ENCODE assay signal across 1 cellular context in genomic region chr5:154756203-154756870, GRCh38.
TF ChIP-seq lines count a peak whose summit lies in the region.

No MANE protein-coding gene starts in this region.

TF ChIP-seq in HepG2, 621 proteins besides CTCF, POLR2A, EP300 and RAD21 (continued from another document and continues in another):
- TF ChIP-seq BRCA1 (CRISPR knock-in tag; IDR thresholded peaks at IDR 0.05) (no peak), UBTF (CRISPR knock-in tag; IDR thresholded peaks at IDR 0.05) (no peak; the same call in 1 of the 2 replicates), ARNTL (CRISPR knock-in tag; IDR thresholded peaks at IDR 0.05) (no peak), HNRNPLL (IDR thresholded peaks at IDR 0.05; ENCODE audit: low read depth, low read length, poor library complexity, severe bottlenecking) (peak; percentile 42), ZEB1 (IDR thresholded peaks at IDR 0.05; ENCODE audit: insufficient replicate concordance, low read depth) (no peak), KLF11 (CRISPR knock-in tag; IDR thresholded peaks at IDR 0.05) (no peak), ZNF724P (CRISPR knock-in tag; IDR thresholded peaks at IDR 0.05; ENCODE audit: borderline replicate concordance) (no peak), PAX8 (CRISPR knock-in tag; IDR thresholded peaks at IDR 0.05; ENCODE audit: borderline replicate concordance) (0 out of 2 replicates have a peak, but pooled peaks have one; percentile 54), ZNF160 (CRISPR knock-in tag; IDR thresholded peaks at IDR 0.05) (0 out of 2 replicates have a peak, but pooled peaks have one; percentile 20), U2AF1 (optimal IDR thresholded peaks at IDR 0.05; ENCODE audit: low read depth, low read length) (peak; percentile 27), ZNF879 (CRISPR knock-in tag; IDR thresholded peaks at IDR 0.05) (0 out of 2 replicates have a peak, but pooled peaks have one; percentile 53), ZNF234 (CRISPR knock-in tag; conservative IDR thresholded peaks at IDR 0.05) (0 out of 2 replicates have a peak, but pooled peaks have one; percentile 38), MYC (CRISPR knock-in tag; IDR thresholded peaks at IDR 0.05; ENCODE audit: borderline replicate concordance) (no peak; the same call in 1 of the 2 replicates), FLYWCH1 (CRISPR knock-in tag; IDR thresholded peaks at IDR 0.05) (no peak), ELF1 (CRISPR knock-in tag; IDR thresholded peaks at IDR 0.05) (no peak), ZC3H4 (CRISPR knock-in tag; IDR thresholded peaks at IDR 0.05; ENCODE audit: borderline replicate concordance) (no peak), ZNF547 (CRISPR knock-in tag; IDR thresholded peaks at IDR 0.05) (peak; percentile 56; the same call in 1 of the 2 replicates), CCDC6 (CRISPR knock-in tag; IDR thresholded peaks at IDR 0.05) (peak; percentile 12; the same call in 1 of the 2 replicates), ZNF446 (CRISPR knock-in tag; IDR thresholded peaks at IDR 0.05) (0 out of 2 replicates have a peak, but pooled peaks have one; percentile 14), ZMAT5 (CRISPR knock-in tag; IDR thresholded peaks at IDR 0.05; ENCODE audit: borderline replicate concordance, low read depth) (no peak), RBM39 (IDR thresholded peaks at IDR 0.05; ENCODE audit: low read depth, low read length, poor library complexity, severe bottlenecking) (peak; percentile 56), ZNF329 (CRISPR knock-in tag; IDR thresholded peaks at IDR 0.05; ENCODE audit: low read depth) (no peak), SMYD3 (CRISPR knock-in tag; IDR thresholded peaks at IDR 0.05) (no peak), ATF2 (CRISPR knock-in tag; IDR thresholded peaks at IDR 0.05) (no peak), ZNF274 (CRISPR knock-in tag; IDR thresholded peaks at IDR 0.05) (peak; percentile 67; the same call in 1 of the 2 replicates), ZNF740 (CRISPR knock-in tag; IDR thresholded peaks at IDR 0.05) (peak; percentile 63; the same call in 1 of the 2 replicates), ZMYM3 (CRISPR knock-in tag; IDR thresholded peaks at IDR 0.05) (0 out of 2 replicates have a peak, but pooled peaks have one; percentile 33), ARID4A (CRISPR knock-in tag; IDR thresholded peaks at IDR 0.05; ENCODE audit: borderline replicate concordance) (peak; percentile 35; the same call in 1 of the 2 replicates), ZNF781 (CRISPR knock-in tag; IDR thresholded peaks at IDR 0.05; ENCODE audit: borderline replicate concordance, not compliant biosample characterization) (peak; percentile 77), TBX3 (IDR thresholded peaks at IDR 0.05; ENCODE audit: borderline replicate concordance) (no peak), FOSL2 (CRISPR knock-in tag; IDR thresholded peaks at IDR 0.05) (no peak)
- TF ChIP-seq, protein P1, sequence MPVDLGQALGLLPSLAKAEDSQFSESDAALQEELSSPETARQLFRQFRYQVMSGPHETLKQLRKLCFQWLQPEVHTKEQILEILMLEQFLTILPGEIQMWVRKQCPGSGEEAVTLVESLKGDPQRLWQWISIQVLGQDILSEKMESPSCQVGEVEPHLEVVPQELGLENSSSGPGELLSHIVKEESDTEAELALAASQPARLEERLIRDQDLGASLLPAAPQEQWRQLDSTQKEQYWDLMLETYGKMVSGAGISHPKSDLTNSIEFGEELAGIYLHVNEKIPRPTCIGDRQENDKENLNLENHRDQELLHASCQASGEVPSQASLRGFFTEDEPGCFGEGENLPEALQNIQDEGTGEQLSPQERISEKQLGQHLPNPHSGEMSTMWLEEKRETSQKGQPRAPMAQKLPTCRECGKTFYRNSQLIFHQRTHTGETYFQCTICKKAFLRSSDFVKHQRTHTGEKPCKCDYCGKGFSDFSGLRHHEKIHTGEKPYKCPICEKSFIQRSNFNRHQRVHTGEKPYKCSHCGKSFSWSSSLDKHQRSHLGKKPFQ (CRISPR knock-in tag; IDR thresholded peaks at IDR 0.05; ENCODE audit: insufficient replicate concordance), result no peak
- TF ChIP-seq, protein P2, sequence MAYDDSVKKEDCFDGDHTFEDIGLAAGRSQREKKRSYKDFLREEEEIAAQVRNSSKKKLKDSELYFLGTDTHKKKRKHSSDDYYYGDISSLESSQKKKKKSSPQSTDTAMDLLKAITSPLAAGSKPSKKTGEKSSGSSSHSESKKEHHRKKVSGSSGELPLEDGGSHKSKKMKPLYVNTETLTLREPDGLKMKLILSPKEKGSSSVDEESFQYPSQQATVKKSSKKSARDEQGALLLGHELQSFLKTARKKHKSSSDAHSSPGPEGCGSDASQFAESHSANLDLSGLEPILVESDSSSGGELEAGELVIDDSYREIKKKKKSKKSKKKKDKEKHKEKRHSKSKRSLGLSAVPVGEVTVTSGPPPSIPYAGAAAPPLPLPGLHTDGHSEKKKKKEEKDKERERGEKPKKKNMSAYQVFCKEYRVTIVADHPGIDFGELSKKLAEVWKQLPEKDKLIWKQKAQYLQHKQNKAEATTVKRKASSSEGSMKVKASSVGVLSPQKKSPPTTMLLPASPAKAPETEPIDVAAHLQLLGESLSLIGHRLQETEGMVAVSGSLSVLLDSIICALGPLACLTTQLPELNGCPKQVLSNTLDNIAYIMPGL (CRISPR knock-in tag; IDR thresholded peaks at IDR 0.05; ENCODE audit: borderline replicate concordance in 1 of 2, low read depth in 1 of 2), result peak in 1 of 2 experiments; percentile 23; a peak in 1 of 4 replicates
- TF ChIP-seq, protein P3, sequence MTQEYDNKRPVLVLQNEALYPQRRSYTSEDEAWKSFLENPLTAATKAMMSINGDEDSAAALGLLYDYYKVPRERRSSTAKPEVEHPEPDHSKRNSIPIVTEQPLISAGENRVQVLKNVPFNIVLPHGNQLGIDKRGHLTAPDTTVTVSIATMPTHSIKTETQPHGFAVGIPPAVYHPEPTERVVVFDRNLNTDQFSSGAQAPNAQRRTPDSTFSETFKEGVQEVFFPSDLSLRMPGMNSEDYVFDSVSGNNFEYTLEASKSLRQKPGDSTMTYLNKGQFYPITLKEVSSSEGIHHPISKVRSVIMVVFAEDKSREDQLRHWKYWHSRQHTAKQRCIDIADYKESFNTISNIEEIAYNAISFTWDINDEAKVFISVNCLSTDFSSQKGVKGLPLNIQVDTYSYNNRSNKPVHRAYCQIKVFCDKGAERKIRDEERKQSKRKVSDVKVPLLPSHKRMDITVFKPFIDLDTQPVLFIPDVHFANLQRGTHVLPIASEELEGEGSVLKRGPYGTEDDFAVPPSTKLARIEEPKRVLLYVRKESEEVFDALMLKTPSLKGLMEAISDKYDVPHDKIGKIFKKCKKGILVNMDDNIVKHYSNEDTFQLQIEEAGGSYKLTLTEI (CRISPR knock-in tag; conservative IDR thresholded peaks at IDR 0.05), result no peak
- TF ChIP-seq, protein P4, sequence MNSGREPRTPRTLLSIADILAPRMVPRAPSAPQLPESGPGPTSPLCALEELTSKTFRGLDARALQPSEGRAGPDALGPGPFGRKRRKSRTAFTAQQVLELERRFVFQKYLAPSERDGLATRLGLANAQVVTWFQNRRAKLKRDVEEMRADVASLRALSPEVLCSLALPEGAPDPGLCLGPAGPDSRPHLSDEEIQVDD (CRISPR knock-in tag; IDR thresholded peaks at IDR 0.05; ENCODE audit: borderline replicate concordance), result no peak
- TF ChIP-seq, protein P5, sequence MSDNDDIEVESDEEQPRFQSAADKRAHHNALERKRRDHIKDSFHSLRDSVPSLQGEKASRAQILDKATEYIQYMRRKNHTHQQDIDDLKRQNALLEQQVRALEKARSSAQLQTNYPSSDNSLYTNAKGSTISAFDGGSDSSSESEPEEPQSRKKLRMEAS (IDR thresholded peaks at IDR 0.05), result no peak
- TF ChIP-seq, protein P6, sequence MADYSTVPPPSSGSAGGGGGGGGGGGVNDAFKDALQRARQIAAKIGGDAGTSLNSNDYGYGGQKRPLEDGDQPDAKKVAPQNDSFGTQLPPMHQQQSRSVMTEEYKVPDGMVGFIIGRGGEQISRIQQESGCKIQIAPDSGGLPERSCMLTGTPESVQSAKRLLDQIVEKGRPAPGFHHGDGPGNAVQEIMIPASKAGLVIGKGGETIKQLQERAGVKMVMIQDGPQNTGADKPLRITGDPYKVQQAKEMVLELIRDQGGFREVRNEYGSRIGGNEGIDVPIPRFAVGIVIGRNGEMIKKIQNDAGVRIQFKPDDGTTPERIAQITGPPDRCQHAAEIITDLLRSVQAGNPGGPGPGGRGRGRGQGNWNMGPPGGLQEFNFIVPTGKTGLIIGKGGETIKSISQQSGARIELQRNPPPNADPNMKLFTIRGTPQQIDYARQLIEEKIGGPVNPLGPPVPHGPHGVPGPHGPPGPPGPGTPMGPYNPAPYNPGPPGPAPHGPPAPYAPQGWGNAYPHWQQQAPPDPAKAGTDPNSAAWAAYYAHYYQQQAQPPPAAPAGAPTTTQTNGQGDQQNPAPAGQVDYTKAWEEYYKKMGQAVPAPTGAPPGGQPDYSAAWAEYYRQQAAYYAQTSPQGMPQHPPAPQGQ (CRISPR knock-in tag; IDR thresholded peaks at IDR 0.05; ENCODE audit: borderline replicate concordance), result no peak
- TF ChIP-seq, protein P7, sequence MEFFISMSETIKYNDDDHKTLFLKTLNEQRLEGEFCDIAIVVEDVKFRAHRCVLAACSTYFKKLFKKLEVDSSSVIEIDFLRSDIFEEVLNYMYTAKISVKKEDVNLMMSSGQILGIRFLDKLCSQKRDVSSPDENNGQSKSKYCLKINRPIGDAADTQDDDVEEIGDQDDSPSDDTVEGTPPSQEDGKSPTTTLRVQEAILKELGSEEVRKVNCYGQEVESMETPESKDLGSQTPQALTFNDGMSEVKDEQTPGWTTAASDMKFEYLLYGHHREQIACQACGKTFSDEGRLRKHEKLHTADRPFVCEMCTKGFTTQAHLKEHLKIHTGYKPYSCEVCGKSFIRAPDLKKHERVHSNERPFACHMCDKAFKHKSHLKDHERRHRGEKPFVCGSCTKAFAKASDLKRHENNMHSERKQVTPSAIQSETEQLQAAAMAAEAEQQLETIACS (CRISPR knock-in tag; IDR thresholded peaks at IDR 0.05), result peak; percentile 36; the same call in 1 of the 2 replicates
